In genomic region chr10:86064219-86064618, GRCh38 we compare ENCODE assay signal across 36 cellular contexts.
"Had no signal": no experiment of that assay in that cellular context is flagged by ENCODE, and none has a peak within 500 bp of the region (broad histone marks: within the 10 kb centered on the region; RNA-seq: fewer than 3 reads in every experiment).

No MANE protein-coding gene starts in this region.

- DNase-seq: activated CD4-positive, alpha-beta T cell treated with anti-CD3 and anti-CD28 coated beads, Interleukin-2, amount 10 ng/mL, durations not matched to agents 24 days and 14 days; activated CD4-positive, alpha-beta T cell treated with anti-CD3 and anti-CD28 coated beads, Interleukin-2, amount 50 U/mL, for 4 hours; activated CD8-positive, alpha-beta T cell treated with anti-CD3 and anti-CD28 coated beads for 36 hours; activated effector memory CD4-positive, alpha-beta T cell treated with anti-CD3 and anti-CD28 coated beads, Interleukin-2, amount 50 U/mL, for 16 hours; activated naive CD4-positive, alpha-beta T cell; activated naive CD4-positive, alpha-beta T cell treated with anti-CD3 and anti-CD28 coated beads, Interleukin-2, amount 50 U/mL, for 16 hours; activated naive CD8-positive, alpha-beta T cell treated with anti-CD3 and anti-CD28 coated beads for 36 hours; activated T-cell treated with anti-CD3 and anti-CD28 coated beads, Interleukin-2, amount 50 U/mL, for 1 hour; activated T-cell treated with anti-CD3 and anti-CD28 coated beads, Interleukin-2, amount 50 U/mL, for 72 hours; amniotic stem cell; aorta; brain microvascular endothelial cell; MM.1S; MV-4-11; NCI-H1092; NCI-H146; NCI-H187; NCI-H2029 treated with DMSO at 0.1 percent for 48 hours; NCI-H2107; NCI-H2171; NCI-H510A; NCI-H526; NCI-H748 treated with DMSO at 0.1 percent for 48 hours; NK-92 treated with Interleukin-12 subunit alpha and Interleukin-12 subunit beta, amount 100 ng/mL, for 24 hours; PC-3; Peyer's patch; RPMI8226; SIG-M5; SW 1271; T-helper 1 cell; T-helper 2 cell; T-helper 9 cell; WERI-Rb-1 had no signal

- ATAC-seq: activated CD8-positive, alpha-beta T cell treated with anti-CD3 and anti-CD28 coated beads for 36 hours; activated T-cell treated with anti-CD3 and anti-CD28 coated beads, Interleukin-2, amount 50 U/mL, for 72 hours; activated T-helper 17 cell treated with anti-CD3 and anti-CD28 coated beads, Interleukin-2, amount 50 U/mL, for 72 hours; PC-3; SK-N-SH treated with all-trans-retinoic acid at 6 μM for 48 hours had no signal

- H3K36me3 ChIP-seq: brain microvascular endothelial cell, Peyer's patch, WERI-Rb-1 had no signal

- H3K4me3 Mint-ChIP-seq: activated CD4-positive, alpha-beta T cell treated with anti-CD3 and anti-CD28 coated beads, Interleukin-2, amount 10 ng/mL, durations not matched to agents 24 days and 14 days; activated CD8-positive, alpha-beta T cell treated with anti-CD3 and anti-CD28 coated beads for 36 hours; activated naive CD8-positive, alpha-beta T cell treated with anti-CD3 and anti-CD28 coated beads for 36 hours; activated T-cell treated with anti-CD3 and anti-CD28 coated beads, Interleukin-2, amount 50 U/mL, for 72 hours; activated T-helper 17 cell treated with anti-CD3 and anti-CD28 coated beads, Interleukin-2, amount 50 U/mL, for 72 hours had no signal

- H3K4me1 ChIP-seq: Peyer's patch had no signal

- H3K9me3 Mint-ChIP-seq: activated CD4-positive, alpha-beta T cell treated with anti-CD3 and anti-CD28 coated beads, Interleukin-2, amount 10 ng/mL, durations not matched to agents 24 days and 14 days; activated CD8-positive, alpha-beta T cell treated with anti-CD3 and anti-CD28 coated beads for 36 hours; activated naive CD8-positive, alpha-beta T cell treated with anti-CD3 and anti-CD28 coated beads for 36 hours; activated T-cell treated with anti-CD3 and anti-CD28 coated beads, Interleukin-2, amount 50 U/mL, for 72 hours; activated T-helper 17 cell treated with anti-CD3 and anti-CD28 coated beads, Interleukin-2, amount 50 U/mL, for 72 hours had no signal

- H3K4me3 ChIP-seq: Peyer's patch had no signal

- H3K27ac Mint-ChIP-seq: activated CD4-positive, alpha-beta T cell treated with anti-CD3 and anti-CD28 coated beads, Interleukin-2, amount 10 ng/mL, durations not matched to agents 24 days and 14 days; activated CD8-positive, alpha-beta T cell treated with anti-CD3 and anti-CD28 coated beads for 36 hours; activated naive CD8-positive, alpha-beta T cell treated with anti-CD3 and anti-CD28 coated beads for 36 hours; activated T-cell treated with anti-CD3 and anti-CD28 coated beads, Interleukin-2, amount 50 U/mL, for 72 hours; activated T-helper 17 cell treated with anti-CD3 and anti-CD28 coated beads, Interleukin-2, amount 50 U/mL, for 72 hours had no signal

- H3K4me1 Mint-ChIP-seq: activated CD4-positive, alpha-beta T cell treated with anti-CD3 and anti-CD28 coated beads, Interleukin-2, amount 10 ng/mL, durations not matched to agents 24 days and 14 days; activated naive CD8-positive, alpha-beta T cell treated with anti-CD3 and anti-CD28 coated beads for 36 hours; activated T-helper 17 cell treated with anti-CD3 and anti-CD28 coated beads, Interleukin-2, amount 50 U/mL, for 72 hours had no signal

- H3K9ac ChIP-seq: KMS-11 had no signal

- H3K27me3 ChIP-seq: brain microvascular endothelial cell, Peyer's patch had no signal

- H3K27ac ChIP-seq: brain microvascular endothelial cell, KMS-11, Peyer's patch, WERI-Rb-1 had no signal

- H3K36me3 Mint-ChIP-seq: activated naive CD8-positive, alpha-beta T cell treated with anti-CD3 and anti-CD28 coated beads for 36 hours had no signal

- H3K9me3 ChIP-seq: Peyer's patch had no signal
